ENCODE assay signal across 8 cellular contexts in the genomic region with DNA sequence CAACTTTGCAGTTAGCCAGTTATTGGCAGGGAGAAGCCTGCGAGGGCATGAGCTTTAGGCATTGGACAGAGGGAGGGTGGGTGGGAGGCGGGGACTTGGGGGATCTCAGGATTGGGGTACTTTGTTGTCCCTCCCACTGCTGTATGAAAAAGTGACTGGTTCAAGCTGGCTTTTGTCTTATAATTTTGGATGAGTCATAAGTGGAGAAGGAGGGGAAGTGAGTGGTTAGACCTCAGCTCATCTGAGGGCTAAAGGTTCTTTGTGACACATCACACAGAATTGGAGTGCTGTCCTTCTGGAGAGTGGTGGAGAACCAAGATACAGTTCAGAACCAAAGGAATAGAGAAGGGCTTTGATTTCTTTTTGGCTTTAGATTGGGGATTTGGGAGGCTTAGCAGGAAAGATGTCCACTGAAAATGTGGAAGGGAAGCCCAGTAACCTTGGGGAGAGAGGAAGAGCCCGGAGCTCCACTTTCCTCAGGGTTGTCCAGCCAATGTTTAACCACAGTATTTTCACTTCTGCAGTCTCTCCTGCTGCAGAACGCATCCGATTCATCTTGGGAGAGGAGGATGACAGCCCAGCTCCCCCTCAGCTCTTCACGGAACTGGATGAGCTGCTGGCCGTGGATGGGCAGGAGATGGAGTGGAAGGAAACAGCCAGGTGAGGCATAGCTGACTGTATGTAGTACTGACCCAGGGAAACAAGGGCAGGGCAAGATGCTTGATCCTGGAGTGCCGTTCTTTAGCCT. TPM values are rescaled to one million over a fixed set of nuclear protein-coding genes. Genes with fewer than 3 reads are reported as not detected.
DNase-seq lines count a peak whose midpoint lies in the region; ATAC-seq and TF ChIP-seq lines count a peak whose summit lies in the region.

A gene (plus strand): TSS at position 175 of the 748 bp plus-strand sequence.

- no peak for TF ChIP-seq CTCF in body of pancreas (IDR thresholded peaks at IDR 0.05)

- H3K9me3 ChIP-seq in body of pancreas = no peaks in the 10 kb centered on the region

- 76 to 81% methylated on average over 8 of the region's 8 CpGs for WGBS in body of pancreas, 2 donors

- H3K27ac ChIP-seq in body of pancreas = peak within 1 kb of the TSS in 1 of 4 donors; percentile 1

- ATAC-seq in GM19467 (IDR thresholded peaks at IDR 0.05; ENCODE audit: unreplicated experiment) (peak; percentile 99), HG03442 (IDR thresholded peaks at IDR 0.05; ENCODE audit: unreplicated experiment) (peak; percentile 100), body of pancreas (no peak)

- H3K27me3 ChIP-seq in body of pancreas = no peaks in the 10 kb centered on the region

- peak; percentile 88 for DNase-seq in EH (ENCODE audit: low read depth)
- DNase-seq in body of pancreas = no peak
- no peak for DNase-seq in occipital lobe (lab: John Stamatoyannopoulos, UW)
- no peak for DNase-seq in medulla oblongata (ENCODE audit: extremely low spot score)
- DNase-seq in hippocampal formation (lab: John Stamatoyannopoulos, UW) = no peak
- DNase-seq in cerebellar cortex (ENCODE audit: low spot score) = no peak

- peaks cover 14% of the 10 kb centered on the region for H3K4me1 ChIP-seq in body of pancreas

- no peak for TF ChIP-seq POLR2A in body of pancreas (IDR thresholded peaks at IDR 0.05)

- H3K4me3 ChIP-seq in body of pancreas = no peak within 1 kb of the TSS

- no peaks in the 10 kb centered on the region for H3K36me3 ChIP-seq in body of pancreas (replicated peaks in 1 of 2; ENCODE audit: insufficient read depth in 1 of 2, low read depth in 2 of 2)

- intact Hi-C loops in body of pancreas (cut with DNase I) = no loop called here

RNA-seq across cellular contexts. Expression of the gene that starts here (rescaled TPM):
- total RNA-seq in body of pancreas = 100 to 1,000 TPM; 334 to 402 TPM
- 15.6 TPM for total RNA-seq in occipital lobe

Comparison
In these comparisons a context has a peak if more than half of its experiments do, and no peak if none do; other contexts are left out.
1. RNA of the gene that starts here (total RNA-seq): 334 to 402 TPM in body of pancreas; 15.6 TPM in occipital lobe (single experiment); every median in the first group is over 10 times any median in the second.